ENCODE assay signal across 8 cellular contexts in genomic region chr3:188153949-188154757, GRCh38. TPM values are rescaled to one million over a fixed set of nuclear protein-coding genes. Genes with fewer than 3 reads are reported as not detected.
DNase-seq lines count a peak whose midpoint lies in the region; ATAC-seq and TF ChIP-seq lines count a peak whose summit lies in the region.

Gene LPP, plus strand, starts transcription at chr3:188154157. Its CDS starts 251,964 bp downstream, at chr3:188406121.

- H3K4me3 Mint-ChIP-seq in natural killer cell treated with Interleukin-12 subunit alpha and Interleukin-12 subunit beta and Interleukin-15 and Interleukin-18, amount 100 ng/mL, for 72 hours: peak within 1 kb of the TSS; percentile 97

- peak; percentile 83 for ATAC-seq in GM18907 (IDR thresholded peaks at IDR 0.05; ENCODE audit: unreplicated experiment)
- peak; percentile 84 for ATAC-seq in HG03175 (IDR thresholded peaks at IDR 0.05; ENCODE audit: unreplicated experiment)
- ATAC-seq in Panc1: peak; percentile 94
- peak; percentile 92 to 95 for ATAC-seq in natural killer cell treated with Interleukin-12 subunit alpha and Interleukin-12 subunit beta and Interleukin-15 and Interleukin-18, amount 100 ng/mL, for 72 hours

- DNase-seq in AG10803 (ENCODE audit: low read depth): peak; percentile 87
- DNase-seq in Panc1 (ENCODE audit: low read depth, low spot score): no peak
- peak; percentile 50 to 71 for DNase-seq in activated T-helper 1 cell treated with anti-CD3 and anti-CD28 coated beads, Interleukin-2, amount 50 U/mL, for 16 hours (ENCODE audit: low read depth in 1 of 2, low spot score in 1 of 2)
- DNase-seq in fibroblast of mammary gland (ENCODE audit: low read depth): peak; percentile 56
- DNase-seq in natural killer cell treated with Interleukin-12 subunit alpha and Interleukin-12 subunit beta and Interleukin-15 and Interleukin-18, amount 100 ng/mL, for 72 hours (ENCODE audit: low spot score): peak; percentile 99
- peak; percentile 66 to 73 (median 72) for DNase-seq in stimulated activated naive CD4-positive, alpha-beta T cell (lab: John Stamatoyannopoulos, UW)

- no peaks in the 10 kb centered on the region for H3K27me3 Mint-ChIP-seq in natural killer cell treated with Interleukin-12 subunit alpha and Interleukin-12 subunit beta and Interleukin-15 and Interleukin-18, amount 100 ng/mL, for 72 hours

- H3K4me3 ChIP-seq in AG10803 (ENCODE audit: low read length) (peak within 1 kb of the TSS; percentile 92), Panc1 (ENCODE audit: low read depth in 2 of 2, low read length in 2 of 2) (peak within 1 kb of the TSS; percentile 81 to 95), fibroblast of mammary gland (ENCODE audit: control insufficient read depth, low read depth, low read length) (peak within 1 kb of the TSS; percentile 81)

- in situ Hi-C loops in Panc1 (cut with HindIII; ENCODE audit: low pct_unique_long_range_greater_than_20kb, low sequenced_read_pairs): no loop called here

- CTCF ChIA-PET in Panc1 (lab: Charles Lee): interaction anchor here (1.6 kb wide), 1 partner anchor 414 kb away, joined by 3 read pairs; no protein-coding TSS in a partner anchor

- BruUV-seq in Panc1 (replicated peaks; lab: Mats Ljungman, UMichigan): no TSS peak

- H3K36me3 Mint-ChIP-seq in natural killer cell treated with Interleukin-12 subunit alpha and Interleukin-12 subunit beta and Interleukin-15 and Interleukin-18, amount 100 ng/mL, for 72 hours: peaks cover 5% of the 10 kb centered on the region

- POLR2A ChIA-PET in Panc1 (lab: Charles Lee): interaction anchor here (0.6 to 1.0 kb wide), 2 partner anchors 100 to 141 kb away, joined by 4 read pairs; no protein-coding TSS in a partner anchor

- H3K4me1 Mint-ChIP-seq in natural killer cell treated with Interleukin-12 subunit alpha and Interleukin-12 subunit beta and Interleukin-15 and Interleukin-18, amount 100 ng/mL, for 72 hours (ENCODE audit: low read depth in 2 of 2): peaks cover 53 to 59% of the 10 kb centered on the region in 2 donors

- H3K9me3 Mint-ChIP-seq in natural killer cell treated with Interleukin-12 subunit alpha and Interleukin-12 subunit beta and Interleukin-15 and Interleukin-18, amount 100 ng/mL, for 72 hours: no peaks in the 10 kb centered on the region

- H3K27me3 ChIP-seq in Panc1 (ENCODE audit: control insufficient read depth, insufficient read depth, low read length): no peaks in the 10 kb centered on the region

- peaks cover 35% of the 10 kb centered on the region for H3K4me1 ChIP-seq in Panc1 (ENCODE audit: control insufficient read depth, insufficient read depth, low read length)

- no peaks in the 10 kb centered on the region for H3K9me3 ChIP-seq in Panc1 (ENCODE audit: control insufficient read depth, insufficient read depth, low read depth, low read length)

- intact Hi-C loops in Panc1 (cut with micrococcal nuclease; ENCODE audit: unreplicated experiment): loop anchor here (2.0 to 10.0 kb wide), 3 partner anchors 111 to 793 kb away; partner anchors contain the start of gene BCL6

- TF ChIP-seq CTCF in AG10803 (conservative IDR thresholded peaks at IDR 0.05; ENCODE audit: low read length) (no peak), Panc1 (IDR thresholded peaks at IDR 0.05) (no peak; the same call in 1 of the 2 replicates), fibroblast of mammary gland (conservative IDR thresholded peaks at IDR 0.05; ENCODE audit: control insufficient read depth, insufficient read depth, low read depth, low read length) (no peak)

- H3K27ac Mint-ChIP-seq in natural killer cell treated with Interleukin-12 subunit alpha and Interleukin-12 subunit beta and Interleukin-15 and Interleukin-18, amount 100 ng/mL, for 72 hours: peak within 1 kb of the TSS; percentile 95 to 99

- H3K36me3 ChIP-seq in Panc1 (ENCODE audit: control insufficient read depth, insufficient read depth, low read length): no peaks in the 10 kb centered on the region

- peak within 1 kb of the TSS; percentile 93 for H3K27ac ChIP-seq in Panc1 (ENCODE audit: low read length)

RNA-seq across cellular contexts. Expression of gene LPP, which starts in this region (rescaled TPM):
- 90.0 TPM for total RNA-seq in Panc1 (2021; ENCODE audit: unreplicated experiment)
- 13.9 TPM for polyA plus RNA-seq in Panc1 (2012; ENCODE audit: insufficient read length)
- total RNA-seq in natural killer cell treated with Interleukin-12 subunit alpha and Interleukin-12 subunit beta and Interleukin-15 and Interleukin-18, amount 100 ng/mL, for 72 hours: 10 to 100 TPM; 52.7 to 56.7 TPM
